17 cellular contexts compared by ENCODE assay signal in genomic region chr3:164723396-164723795, GRCh38.
"Had no signal": no experiment of that assay in that cellular context is flagged by ENCODE, and none has a peak within 500 bp of the region (broad histone marks: within the 10 kb centered on the region; RNA-seq: fewer than 3 reads in every experiment).

No MANE protein-coding gene starts in this region.

- H3K4me1 Mint-ChIP-seq: activated CD8-positive, alpha-beta memory T cell treated with anti-CD3 and anti-CD28 coated beads, Interleukin-2, amount 10 ng/mL, durations not matched to agents 7 days and 5 days; activated naive CD8-positive, alpha-beta T cell treated with anti-CD3 and anti-CD28 coated beads for 36 hours; natural killer cell had no signal

- H3K4me3 ChIP-seq: breast epithelium, lower lobe of right lung, mucosa of descending colon, stomach, thoracic aorta had no signal

- H3K27ac ChIP-seq: breast epithelium, lower lobe of right lung, stomach, thoracic aorta had no signal

- H3K9me3 ChIP-seq: breast epithelium, lower lobe of right lung, mucosa of descending colon, stomach, thoracic aorta had no signal

- H3K27ac Mint-ChIP-seq: activated CD8-positive, alpha-beta memory T cell treated with anti-CD3 and anti-CD28 coated beads, Interleukin-2, amount 10 ng/mL, durations not matched to agents 7 days and 5 days; activated naive CD8-positive, alpha-beta T cell treated with anti-CD3 and anti-CD28 coated beads for 36 hours; natural killer cell had no signal

- H3K4me1 ChIP-seq: breast epithelium, lower lobe of right lung, stomach had no signal

- H3K27me3 Mint-ChIP-seq: activated CD8-positive, alpha-beta memory T cell treated with anti-CD3 and anti-CD28 coated beads, Interleukin-2, amount 10 ng/mL, durations not matched to agents 7 days and 5 days; activated naive CD8-positive, alpha-beta T cell treated with anti-CD3 and anti-CD28 coated beads for 36 hours had no signal

- H3K27me3 ChIP-seq: breast epithelium, stomach had no signal

- H3K36me3 Mint-ChIP-seq: activated CD8-positive, alpha-beta memory T cell treated with anti-CD3 and anti-CD28 coated beads, Interleukin-2, amount 10 ng/mL, durations not matched to agents 7 days and 5 days; activated naive CD8-positive, alpha-beta T cell treated with anti-CD3 and anti-CD28 coated beads for 36 hours had no signal

- DNase-seq: activated CD4-positive, alpha-beta T cell treated with anti-CD3 and anti-CD28 coated beads for 1 hour; activated CD4-positive, alpha-beta T cell treated with anti-CD3 and anti-CD28 coated beads, Interleukin-2, amount 50 U/mL, for 48 hours; activated CD8-positive, alpha-beta memory T cell treated with anti-CD3 and anti-CD28 coated beads, Interleukin-2, amount 10 ng/mL, durations not matched to agents 7 days and 5 days; activated gamma-delta T cell treated with Interleukin-2 at 50 U/mL for 16 hours; activated naive CD8-positive, alpha-beta T cell treated with anti-CD3 and anti-CD28 coated beads for 36 hours; activated T-cell treated with anti-CD3 and anti-CD28 coated beads, Interleukin-2, amount 50 U/mL, for 4 hours; anterior cingulate cortex; dermis blood vessel endothelial cell; left cardiac atrium; lower lobe of right lung; mucosa of descending colon; natural killer cell; stimulated activated CD4-positive, alpha-beta T cell treated with anti-CD3 and anti-CD28 coated beads, Interleukin-4, amount 100 ng/mL, for 4 hours; stomach had no signal

- H3K4me3 Mint-ChIP-seq: activated CD8-positive, alpha-beta memory T cell treated with anti-CD3 and anti-CD28 coated beads, Interleukin-2, amount 10 ng/mL, durations not matched to agents 7 days and 5 days; activated naive CD8-positive, alpha-beta T cell treated with anti-CD3 and anti-CD28 coated beads for 36 hours; activated T-cell treated with anti-CD3 and anti-CD28 coated beads, Interleukin-2, amount 50 U/mL, for 4 hours; natural killer cell had no signal

- H3K36me3 ChIP-seq: breast epithelium, lower lobe of right lung, stomach, thoracic aorta had no signal

- ATAC-seq: activated CD8-positive, alpha-beta memory T cell treated with anti-CD3 and anti-CD28 coated beads, Interleukin-2, amount 10 ng/mL, durations not matched to agents 7 days and 5 days; activated T-cell treated with anti-CD3 and anti-CD28 coated beads, Interleukin-2, amount 50 U/mL, for 4 hours; esophagus mucosa; left cardiac atrium; lower lobe of right lung; mucosa of descending colon; natural killer cell had no signal
